ENCODE assay signal across 24 cellular contexts in the genomic region with DNA sequence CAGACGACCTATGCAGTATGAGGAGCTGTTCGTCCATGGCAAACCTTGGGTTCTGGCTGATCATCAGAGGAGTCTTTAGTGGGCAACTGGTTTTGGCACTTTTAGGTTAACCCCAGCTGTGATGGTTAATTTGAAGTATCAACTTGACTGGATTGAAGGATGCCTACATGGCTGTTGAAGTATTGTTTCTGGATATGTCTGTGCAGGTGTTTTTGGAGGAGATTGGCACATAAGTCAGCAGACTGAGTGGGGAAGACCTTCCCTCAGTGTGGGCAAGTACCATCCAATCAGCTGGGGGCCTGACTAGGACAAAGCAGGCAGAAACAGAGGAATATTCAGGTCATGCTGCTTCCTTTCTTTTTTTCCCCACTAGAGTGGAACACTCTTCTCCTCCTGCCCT.
"Had no signal": no experiment of that assay in that cellular context is flagged by ENCODE, and none has a peak within 500 bp of the region (broad histone marks: within the 10 kb centered on the region; RNA-seq: fewer than 3 reads in every experiment).

No MANE protein-coding gene starts in this region.

- H3K27me3 Mint-ChIP-seq: activated naive CD8-positive, alpha-beta T cell treated with anti-CD3 and anti-CD28 coated beads, Interleukin-2, amount 10 ng/mL, durations not matched to agents 7 days and 5 days; IgD-negative memory B cell; T-helper 17 cell had no signal

- H3K27ac ChIP-seq: adrenal gland had no signal

- H3K4me3 Mint-ChIP-seq: activated CD4-positive, alpha-beta memory T cell treated with anti-CD3 and anti-CD28 coated beads for 36 hours; activated CD4-positive, alpha-beta T cell treated with anti-CD3 and anti-CD28 coated beads, Interleukin-2, amount 10 ng/mL, durations not matched to agents 24 days and 14 days; activated naive CD4-positive, alpha-beta T cell treated with anti-CD3 and anti-CD28 coated beads for 36 hours; activated naive CD8-positive, alpha-beta T cell treated with anti-CD3 and anti-CD28 coated beads, Interleukin-2, amount 10 ng/mL, durations not matched to agents 7 days and 5 days; T-helper 17 cell; WTC11 had no signal

- H3K27ac Mint-ChIP-seq: activated CD4-positive, alpha-beta memory T cell treated with anti-CD3 and anti-CD28 coated beads for 36 hours; activated CD4-positive, alpha-beta T cell treated with anti-CD3 and anti-CD28 coated beads, Interleukin-2, amount 10 ng/mL, durations not matched to agents 24 days and 14 days; activated naive CD4-positive, alpha-beta T cell treated with anti-CD3 and anti-CD28 coated beads for 36 hours; activated naive CD8-positive, alpha-beta T cell treated with anti-CD3 and anti-CD28 coated beads, Interleukin-2, amount 10 ng/mL, durations not matched to agents 7 days and 5 days; IgD-negative memory B cell; T-helper 17 cell; WTC11 had no signal

- H3K36me3 ChIP-seq: adrenal gland had no signal

- H3K9me3 ChIP-seq: adrenal gland had no signal

- H3K27me3 ChIP-seq: adrenal gland had no signal

- DNase-seq: activated CD4-positive, alpha-beta memory T cell treated with anti-CD3 and anti-CD28 coated beads for 36 hours; activated CD4-positive, alpha-beta T cell treated with anti-CD3 and anti-CD28 coated beads, Interleukin-2, amount 10 ng/mL, durations not matched to agents 24 days and 14 days; activated CD4-positive, CD25-positive, alpha-beta regulatory T cell treated with anti-CD3 and anti-CD28 coated beads, Interleukin-2, amount 50 U/mL, for 72 hours; activated CD8-positive, alpha-beta memory T cell treated with anti-CD3 and anti-CD28 coated beads, Interleukin-2, amount 50 U/mL, for 48 hours; activated gamma-delta T cell; activated naive CD4-positive, alpha-beta T cell treated with anti-CD3 and anti-CD28 coated beads for 36 hours; activated naive CD8-positive, alpha-beta T cell treated with anti-CD3 and anti-CD28 coated beads, Interleukin-2, amount 10 ng/mL, durations not matched to agents 7 days and 5 days; activated T-cell treated with anti-CD3 and anti-CD28 coated beads, Interleukin-2, amount 50 U/mL, for 1 hour; adrenal gland; anterior cingulate cortex; caudate nucleus; KG1; NCI-H1092; NCI-H1417 treated with DMSO at 0.1 percent for 48 hours; NCI-H1694; NCI-H2029; NCI-H446; NCI-H524; PC-3; SIG-M5; T-helper 17 cell; T-helper 9 cell had no signal

- H3K36me3 Mint-ChIP-seq: activated CD4-positive, alpha-beta memory T cell treated with anti-CD3 and anti-CD28 coated beads for 36 hours; WTC11 had no signal

- H3K4me3 ChIP-seq: adrenal gland had no signal

- ATAC-seq: PC-3, T-helper 17 cell, WTC11 had no signal

- H3K9me3 Mint-ChIP-seq: activated CD4-positive, alpha-beta memory T cell treated with anti-CD3 and anti-CD28 coated beads for 36 hours; IgD-negative memory B cell; WTC11 had no signal
